ENCODE assay signal across 18 cellular contexts in the genomic region with DNA sequence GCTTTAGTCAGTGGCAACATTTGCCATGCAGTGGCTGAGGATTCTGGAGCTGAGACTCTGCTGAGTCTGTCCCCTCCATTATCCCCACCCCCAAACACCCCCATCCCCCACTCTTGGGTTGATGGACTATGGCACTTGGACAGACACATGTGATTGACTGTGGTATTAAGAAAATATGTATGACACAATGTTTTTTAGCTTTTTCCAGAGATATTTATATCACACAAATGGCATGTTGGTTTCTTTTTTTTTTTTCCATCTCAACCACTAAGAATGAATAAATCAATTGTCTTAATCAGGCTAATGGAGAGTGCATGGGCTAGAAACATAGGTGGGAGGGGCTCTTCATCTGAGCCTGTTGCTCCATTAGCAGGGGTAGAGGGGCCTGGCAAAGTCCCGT. TPM values are rescaled to one million over a fixed set of nuclear protein-coding genes. Genes with fewer than 3 reads are reported as not detected.
DNase-seq lines count a peak whose midpoint lies in the region; ATAC-seq, FAIRE-seq and TF ChIP-seq lines count a peak whose summit lies in the region.
"Had no signal": no experiment of that assay in that cellular context is flagged by ENCODE, and none has a peak within 500 bp of the region (broad histone marks: within the 10 kb centered on the region; RNA-seq: fewer than 3 reads in every experiment).

No MANE protein-coding gene starts in this region.

- H3K4me1 ChIP-seq in PC-3 (ENCODE audit: insufficient read depth, low read length) = peaks cover 63% of the 10 kb centered on the region
- H3K4me1 ChIP-seq in esophagus (ENCODE audit: control insufficient read depth in 2 of 2, insufficient read depth in 2 of 2, low read length in 1 of 2) = peaks cover 0 to 10% of the 10 kb centered on the region in 2 donors

- no peaks in the 10 kb centered on the region for H3K9me3 Mint-ChIP-seq in nephron
- H3K9me3 Mint-ChIP-seq: activated naive CD4-positive, alpha-beta T cell treated with anti-CD3 and anti-CD28 coated beads, Interleukin-2, amount 50 U/mL, for 24 hours had no signal

- H3K79me2 ChIP-seq in PC-3 (ENCODE audit: low read length) = no peaks in the 10 kb centered on the region

- H3K4me3 Mint-ChIP-seq in nephron = peak overlapping the region; percentile 5 to 70 (median 48)
- H3K4me3 Mint-ChIP-seq: activated naive CD4-positive, alpha-beta T cell treated with anti-CD3 and anti-CD28 coated beads, Interleukin-2, amount 50 U/mL, for 24 hours; B cell; T-helper 17 cell had no signal

- peak overlapping the region; percentile 87 to 99 (median 96) for H3K27ac Mint-ChIP-seq in nephron
- H3K27ac Mint-ChIP-seq: activated naive CD4-positive, alpha-beta T cell treated with anti-CD3 and anti-CD28 coated beads, Interleukin-2, amount 50 U/mL, for 24 hours; B cell; T-helper 17 cell had no signal

- H3K27ac ChIP-seq in PC-3 (ENCODE audit: low read length) (peak overlapping the region; percentile 96), esophagus (ENCODE audit: low read depth in 2 of 2, low read length in 1 of 2) (peak overlapping the region; percentile 28 to 54)

- BruUV-seq in PC-3 (replicated peaks; lab: Mats Ljungman, UMichigan) = TSS peak; percentile 34

- no peak overlapping the region for H3K4me3 ChIP-seq in AG10803 (ENCODE audit: low read length)
- peak overlapping the region; percentile 34; the same call in 1 of the 2 replicates for H3K4me3 ChIP-seq in PC-3 (ENCODE audit: low read length)
- H3K4me3 ChIP-seq in esophagus (ENCODE audit: low read depth in 1 of 2, low read length in 2 of 2) = no peak overlapping the region
- H3K4me3 ChIP-seq: HAP-1 had no signal

- H3K27me3 ChIP-seq in PC-3 (ENCODE audit: low read length) = no peaks in the 10 kb centered on the region
- no peaks in the 10 kb centered on the region for H3K27me3 ChIP-seq in esophagus (ENCODE audit: control insufficient read depth in 1 of 2, insufficient read depth in 2 of 2, low read length in 2 of 2)

- no peak for TF ChIP-seq CTCF in AG10803 (conservative IDR thresholded peaks at IDR 0.05; ENCODE audit: low read length)
- no peak for TF ChIP-seq CTCF in PC-3 (conservative IDR thresholded peaks at IDR 0.05; ENCODE audit: low read depth, low read length)
- TF ChIP-seq CTCF in nephron (IDR thresholded peaks at IDR 0.05; ENCODE audit: unreplicated experiment in 3 of 3) = no peak

- intact Hi-C loops in PC-3 (cut with micrococcal nuclease) = loop anchor here (2.0 to 10.0 kb wide), 7 partner anchors 34 to 166 kb away; no protein-coding TSS in a partner anchor

- 56 to 68% methylated on average over 1 of the region's 1 CpG for WGBS in esophagus, 2 donors

- no peaks in the 10 kb centered on the region for H4K20me1 ChIP-seq in PC-3 (ENCODE audit: low read length)

- H3K36me3 ChIP-seq in PC-3 (ENCODE audit: low read depth, low read length) = no peaks in the 10 kb centered on the region; the same call in 1 of the 2 replicates
- no peaks in the 10 kb centered on the region for H3K36me3 ChIP-seq in esophagus (ENCODE audit: control insufficient read depth in 2 of 2, insufficient read depth in 2 of 2, low read length in 1 of 2)
- H3K36me3 ChIP-seq: HAP-1 had no signal

- POLR2A ChIA-PET in PC-3 (lab: Charles Lee; ENCODE audit: unreplicated experiment) = interaction anchor here (0.5 kb wide), 1 partner anchor 323 kb away, joined by 29 read pairs; no protein-coding TSS in a partner anchor

- no peaks in the 10 kb centered on the region for H3K9me3 ChIP-seq in PC-3 (ENCODE audit: low read length)
- no peaks in the 10 kb centered on the region for H3K9me3 ChIP-seq in esophagus (ENCODE audit: control insufficient read depth in 2 of 2, insufficient read depth in 1 of 2, low read depth in 1 of 2, low read length in 1 of 2)
- H3K9me3 ChIP-seq: HAP-1 had no signal

- no peaks in the 10 kb centered on the region for H3K9me2 ChIP-seq in PC-3 (replicated peaks; ENCODE audit: low read length)

- peak; percentile 67 for DNase-seq in AG10803 (ENCODE audit: low read depth)
- peak; percentile 35 for DNase-seq in PC-3
- no peak for DNase-seq in GM19239 (ENCODE audit: insufficient read length, low spot score)
- DNase-seq: activated CD8-positive, alpha-beta memory T cell treated with anti-CD3 and anti-CD28 coated beads, Interleukin-2, amount 50 U/mL, for 48 hours; erythroblast; KG1; NCI-H526 treated with DMSO at 0.1 percent for 48 hours; stimulated activated naive CD4-positive, alpha-beta T cell treated with Interleukin-2 at 50 U/mL for 16 hours; T-helper 17 cell had no signal

- peak overlapping the region; percentile 80 for H3K4me2 ChIP-seq in PC-3 (ENCODE audit: low read length)

- H3K36me3 Mint-ChIP-seq in nephron (ENCODE audit: low read depth) = no peaks in the 10 kb centered on the region
- H3K36me3 Mint-ChIP-seq: activated naive CD4-positive, alpha-beta T cell treated with anti-CD3 and anti-CD28 coated beads, Interleukin-2, amount 50 U/mL, for 24 hours had no signal

- ATAC-seq in PC-3 = no peak
- no peak for ATAC-seq in GM21515 (IDR thresholded peaks at IDR 0.05; ENCODE audit: unreplicated experiment)
- ATAC-seq in HG02981 (IDR thresholded peaks at IDR 0.05; ENCODE audit: unreplicated experiment) = no peak
- ATAC-seq in HG02884 (IDR thresholded peaks at IDR 0.05; ENCODE audit: unreplicated experiment) = no peak
- ATAC-seq: T-helper 17 cell had no signal

- CTCF ChIA-PET in PC-3 (lab: Charles Lee) = interaction anchor here (0.5 kb wide), 1 partner anchor 256 kb away, joined by 4 read pairs; no protein-coding TSS in a partner anchor

- FAIRE-seq in GM19239 (lab: Jason Lieb, UNC) = no peak
- FAIRE-seq: small intestine had no signal

- H3K27me3 Mint-ChIP-seq in nephron (ENCODE audit: low read depth) = no peaks in the 10 kb centered on the region
- H3K27me3 Mint-ChIP-seq: activated naive CD4-positive, alpha-beta T cell treated with anti-CD3 and anti-CD28 coated beads, Interleukin-2, amount 50 U/mL, for 24 hours had no signal

- no peak overlapping the region for H2AFZ ChIP-seq in PC-3 (ENCODE audit: low read length)

- H3K4me1 Mint-ChIP-seq in nephron = peaks cover 66% of the 10 kb centered on the region

- peaks cover 4% of the 10 kb centered on the region for H3F3A ChIP-seq in PC-3 (ENCODE audit: low read length, unreplicated experiment)

- peak overlapping the region; percentile 86 for H3K9ac ChIP-seq in PC-3 (ENCODE audit: low read length)

RNA-seq across cellular contexts. Expression of a gene that starts 30.7 kb away (rescaled TPM):
- not detected in 2 replicates for total RNA-seq in PC-3 (2014; rRNA removed)
- 1 to 10 TPM; 1.0 to 1.9 TPM for polyA plus RNA-seq in esophagus
